In genomic region chr2:10688921-10689807, GRCh38 we compare ENCODE assay signal across 8 cellular contexts. TPM values are rescaled to one million over a fixed set of nuclear protein-coding genes. Genes with fewer than 3 reads are reported as not detected.
DNase-seq lines count a peak whose midpoint lies in the region; ATAC-seq and TF ChIP-seq lines count a peak whose summit lies in the region.

No MANE protein-coding gene starts in this region.

- no peak for TF ChIP-seq CTCF in BE2C (IDR thresholded peaks at IDR 0.05; ENCODE audit: low read depth, low read length)
- TF ChIP-seq CTCF in body of pancreas (IDR thresholded peaks at IDR 0.05): no peak
- TF ChIP-seq CTCF in thyroid gland (IDR thresholded peaks at IDR 0.05): no peak

- 2 to 4% methylated on average over 23 to 27 of the region's 27 CpGs for WGBS in body of pancreas, 2 donors
- 5 to 10% methylated on average over 18 to 26 of the region's 27 CpGs for WGBS in thyroid gland, 2 donors

- H3K36me3 ChIP-seq in BE2C (peaks cover 6% of the 10 kb centered on the region; the same call in 1 of the 2 replicates), body of pancreas (replicated peaks in 1 of 2; ENCODE audit: insufficient read depth in 1 of 2, low read depth in 2 of 2) (no peaks in the 10 kb centered on the region), thyroid gland (no peaks in the 10 kb centered on the region)

- DNase-seq in BE2C (no peak), body of pancreas (peak; percentile 34 to 50 (median 44)), left lobe of liver (ENCODE audit: low spot score) (no peak), thyroid gland (peak; percentile 38 to 40), middle frontal gyrus (ENCODE audit: extremely low spot score, low spot score) (no peak)
- no peak for DNase-seq in activated effector memory CD4-positive, alpha-beta T cell treated with anti-CD3 and anti-CD28 coated beads, Interleukin-2, amount 50 U/mL, for 16 hours

- H3K4me1 ChIP-seq in BE2C: peaks cover 4% of the 10 kb centered on the region
- peaks cover 40% of the 10 kb centered on the region for H3K4me1 ChIP-seq in body of pancreas
- H3K4me1 ChIP-seq in thyroid gland: peaks cover 12 to 14% of the 10 kb centered on the region in 2 donors

- peak overlapping the region; percentile 100 for H3K4me3 ChIP-seq in BE2C (ENCODE audit: low read depth, low read length)
- H3K4me3 ChIP-seq in body of pancreas: peak overlapping the region; percentile 71 to 82
- peak overlapping the region; percentile 65 to 97 (median 96) for H3K4me3 ChIP-seq in thyroid gland (replicated peaks in 1 of 3)

- H3K27me3 ChIP-seq in BE2C (no peaks in the 10 kb centered on the region), body of pancreas (no peaks in the 10 kb centered on the region), thyroid gland (no peaks in the 10 kb centered on the region)

- ATAC-seq in GM19351 (IDR thresholded peaks at IDR 0.05; ENCODE audit: unreplicated experiment): peak; percentile 25
- peak; percentile 11 for ATAC-seq in HG03457 (IDR thresholded peaks at IDR 0.05; ENCODE audit: unreplicated experiment)
- ATAC-seq in body of pancreas: peak; percentile 62
- peak; percentile 63 for ATAC-seq in left lobe of liver

- H3K27ac ChIP-seq in body of pancreas (peak overlapping the region; percentile 75 to 93 (median 82)), thyroid gland (peak overlapping the region; percentile 76 to 89 (median 83))

- TF ChIP-seq POLR2A in body of pancreas (IDR thresholded peaks at IDR 0.05) (no peak), thyroid gland (IDR thresholded peaks at IDR 0.05) (no peak)

- intact Hi-C loops in body of pancreas (cut with DNase I): no loop called here
- intact Hi-C loops in thyroid gland (cut with DNase I): no loop called here

- H3K9me3 ChIP-seq in BE2C (no peaks in the 10 kb centered on the region), body of pancreas (no peaks in the 10 kb centered on the region), thyroid gland (no peaks in the 10 kb centered on the region)

RNA-seq across cellular contexts. Expression of gene NOL10, which starts 0.6 kb away (rescaled TPM):
- polyA plus RNA-seq in BE2C (2012; ENCODE audit: insufficient read depth, insufficient read length, low read depth): 37.8 TPM
- total RNA-seq in body of pancreas: 10 to 100 TPM; 13.0 to 14.8 TPM
- total RNA-seq in left lobe of liver: 8.0 TPM
- 10 to 100 TPM; 21.9 to 54.2 (median 37.6) TPM for total RNA-seq in thyroid gland

RNA-seq across cellular contexts. Expression of gene ATP6V1C2, which starts 32.3 kb away (rescaled TPM):
- polyA plus RNA-seq in BE2C (2012; ENCODE audit: insufficient read depth, insufficient read length, low read depth): 1.1 TPM
- total RNA-seq in body of pancreas: under 1 TPM in 1 of 2 donors, not detected in 1; 0.66 TPM
- 0.10 TPM for total RNA-seq in left lobe of liver
- not detected for total RNA-seq in thyroid gland

Comparison
In these comparisons a context has a peak if more than half of its experiments do, and no peak if none do; other contexts are left out.
1. DNase-seq: peak in body of pancreas (4 of 4) and thyroid gland (2 of 2); none in BE2C (single experiment), left lobe of liver (single experiment), activated effector memory CD4-positive, alpha-beta T cell treated with anti-CD3 and anti-CD28 coated beads, Interleukin-2, amount 50 U/mL, for 16 hours (single experiment) and middle frontal gyrus (single experiment).
2. ATAC-seq: peak in every context shown above with its lines; median percentile 63 in left lobe of liver; 62 in body of pancreas; 25 in GM19351; 11 in HG03457.
3. Peak in every context shown above with its lines, with median percentiles within 50 percentile points of each other: H3K4me3 ChIP-seq.